8 cellular contexts compared by ENCODE assay signal in the genomic region with DNA sequence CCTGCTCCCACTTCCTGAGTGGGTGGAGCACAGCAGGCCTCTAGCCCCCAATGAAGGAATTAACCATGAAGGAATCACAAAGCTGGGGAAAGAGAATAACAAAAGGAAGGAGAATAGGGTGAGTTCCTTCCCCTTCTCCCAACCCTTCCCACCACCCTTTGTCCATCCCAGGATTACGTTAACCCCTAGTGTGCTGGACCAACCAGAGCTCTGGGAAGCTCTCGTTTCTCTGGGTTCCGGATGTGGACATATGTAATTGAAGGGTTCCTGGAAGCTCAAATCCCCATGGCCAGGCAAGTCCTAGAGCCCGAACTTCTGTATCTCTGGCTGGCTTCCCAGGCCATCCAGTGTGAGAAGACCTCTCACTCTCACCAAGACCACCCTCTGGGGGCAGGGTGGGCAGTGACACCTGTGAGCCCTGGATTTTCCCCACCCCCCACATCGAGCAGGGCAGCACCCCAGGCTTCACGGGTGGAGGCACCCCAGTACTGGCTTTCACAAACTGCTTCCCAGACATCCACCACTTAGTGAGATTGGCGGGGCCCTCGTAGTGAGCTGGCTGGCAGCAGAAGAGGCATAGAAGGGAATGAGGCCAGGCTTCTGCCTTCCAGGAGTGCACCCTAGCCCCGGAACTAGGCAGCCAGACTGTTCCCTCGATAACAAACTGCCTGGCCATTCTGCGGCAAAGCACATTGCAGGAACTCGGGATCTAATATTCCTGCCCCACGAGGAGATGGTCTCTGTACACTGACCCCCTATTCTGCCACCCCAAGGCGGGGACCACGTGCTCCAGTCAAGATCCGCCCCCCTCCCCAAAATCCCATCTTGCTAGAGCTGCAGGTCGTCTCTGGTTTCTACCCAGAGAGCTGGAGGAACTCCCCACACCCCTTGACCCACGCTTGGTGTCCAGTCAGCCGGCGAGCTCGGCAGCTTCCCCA.
DNase-seq lines count a peak whose midpoint lies in the region; ATAC-seq and TF ChIP-seq lines count a peak whose summit lies in the region.

No MANE protein-coding gene starts in this region.

- peak overlapping the region; percentile 86 for H3K4me3 Mint-ChIP-seq in nephron progenitor cell

- TF ChIP-seq CTCF in C4-2B (conservative IDR thresholded peaks at IDR 0.05) (no peak), LNCaP clone FGC (IDR thresholded peaks at IDR 0.05; ENCODE audit: control insufficient read depth, extremely low read depth, insufficient read depth) (no peak), nephron progenitor cell (IDR thresholded peaks at IDR 0.05) (no peak)

- peak overlapping the region; percentile 96 for H3K27ac ChIP-seq in C4-2B

- no peaks in the 10 kb centered on the region for H3K36me3 Mint-ChIP-seq in nephron progenitor cell (ENCODE audit: low read depth)

- DNase-seq in LNCaP clone FGC (ENCODE audit: low read depth) (no peak), ecto neural progenitor cell (ENCODE audit: low spot score) (peak; percentile 62), nephron progenitor cell (no peak), NCI-H2081 (lab: John Stamatoyannopoulos, UW) (no peak), glomerular visceral epithelial cell (ENCODE audit: extremely low spot score) (no peak)

- H3K27ac Mint-ChIP-seq in nephron progenitor cell = no peak overlapping the region

- H3K4me1 Mint-ChIP-seq in nephron progenitor cell = peaks cover 64% of the 10 kb centered on the region

- peaks cover 32% of the 10 kb centered on the region for H3K27me3 Mint-ChIP-seq in nephron progenitor cell (ENCODE audit: low read depth, poor library complexity)

- ATAC-seq in GM18873 (IDR thresholded peaks at IDR 0.05; ENCODE audit: low FRiP score, unreplicated experiment) (no peak), GM21381 (IDR thresholded peaks at IDR 0.05; ENCODE audit: unreplicated experiment) (no peak)

- H3K4me3 ChIP-seq in LNCaP clone FGC (ENCODE audit: low read depth, low read length) = peak overlapping the region; percentile 85

- no peaks in the 10 kb centered on the region for H3K9me3 Mint-ChIP-seq in nephron progenitor cell
